Comparison of ENCODE assay signal across 18 cellular contexts in genomic region chr2:232524771-232525170, GRCh38. TPM values are rescaled to one million over a fixed set of nuclear protein-coding genes. Genes with fewer than 3 reads are reported as not detected.
"Had no signal": no experiment of that assay in that cellular context is flagged by ENCODE, and none has a peak within 500 bp of the region (broad histone marks: within the 10 kb centered on the region; RNA-seq: fewer than 3 reads in every experiment).

No MANE protein-coding gene starts in this region.

- H3K27me3 ChIP-seq: ovary had no signal

- H3K36me3 Mint-ChIP-seq: activated naive CD4-positive, alpha-beta T cell treated with anti-CD3 and anti-CD28 coated beads, Interleukin-2, amount 10 ng/mL, durations not matched to agents 7 days and 5 days; naive B cell had no signal

- H3K27ac Mint-ChIP-seq: activated CD4-positive, alpha-beta T cell treated with anti-CD3 and anti-CD28 coated beads, Interleukin-2, amount 10 ng/mL, durations not matched to agents 24 days and 14 days; activated CD8-positive, alpha-beta T cell treated with anti-CD3 and anti-CD28 coated beads, Interleukin-2, amount 10 ng/mL, durations not matched to agents 7 days and 5 days; activated naive CD4-positive, alpha-beta T cell treated with anti-CD3 and anti-CD28 coated beads, Interleukin-2, amount 10 ng/mL, durations not matched to agents 7 days and 5 days; activated T-cell treated with anti-CD3 and anti-CD28 coated beads, Interleukin-2, amount 50 U/mL, for 24 hours; naive B cell had no signal

- H3K4me3 Mint-ChIP-seq: activated CD8-positive, alpha-beta T cell treated with anti-CD3 and anti-CD28 coated beads, Interleukin-2, amount 10 ng/mL, durations not matched to agents 7 days and 5 days; activated naive CD4-positive, alpha-beta T cell treated with anti-CD3 and anti-CD28 coated beads, Interleukin-2, amount 10 ng/mL, durations not matched to agents 7 days and 5 days; activated T-cell treated with anti-CD3 and anti-CD28 coated beads, Interleukin-2, amount 50 U/mL, for 24 hours had no signal

- H3K27ac ChIP-seq: ascending aorta, ovary, sigmoid colon, tibial nerve had no signal

- H3K36me3 ChIP-seq: ascending aorta, ovary, sigmoid colon, tibial nerve had no signal

- H3K9me3 Mint-ChIP-seq: activated CD4-positive, alpha-beta T cell treated with anti-CD3 and anti-CD28 coated beads, Interleukin-2, amount 10 ng/mL, durations not matched to agents 24 days and 14 days; activated naive CD4-positive, alpha-beta T cell treated with anti-CD3 and anti-CD28 coated beads, Interleukin-2, amount 10 ng/mL, durations not matched to agents 7 days and 5 days; activated T-cell treated with anti-CD3 and anti-CD28 coated beads, Interleukin-2, amount 50 U/mL, for 24 hours; naive B cell had no signal

- H3K4me3 ChIP-seq: ovary had no signal

- DNase-seq: activated CD4-positive, CD25-positive, alpha-beta regulatory T cell; activated effector memory CD4-positive, alpha-beta T cell treated with Interleukin-2 at 50 U/mL for 16 hours; cortex of kidney; naive B cell; sigmoid colon; stimulated activated naive CD4-positive, alpha-beta T cell treated with Interleukin-2 at 50 U/mL for 16 hours had no signal

- H3K9me3 ChIP-seq: ascending aorta, ovary, sigmoid colon, tibial nerve had no signal

RNA-seq across cellular contexts. Expression of gene CHRND, which starts 1.2 kb away (rescaled TPM):
- total RNA-seq: activated CD4-positive, alpha-beta T cell treated with anti-CD3 and anti-CD28 coated beads, Interleukin-2, amount 10 ng/mL, durations not matched to agents 24 days and 14 days; activated CD8-positive, alpha-beta T cell treated with anti-CD3 and anti-CD28 coated beads, Interleukin-2, amount 10 ng/mL, durations not matched to agents 7 days and 5 days; ascending aorta; left ventricle myocardium superior; mononuclear cell; pulmonary artery endothelial cell; sigmoid colon; tibial nerve had no signal
- polyA plus RNA-seq: esophagus, ovary, sigmoid colon had no signal

RNA-seq across cellular contexts. Expression of gene PRSS56, which starts 4.6 kb away (rescaled TPM):
- total RNA-seq: activated CD4-positive, alpha-beta T cell treated with anti-CD3 and anti-CD28 coated beads, Interleukin-2, amount 10 ng/mL, durations not matched to agents 24 days and 14 days; activated CD8-positive, alpha-beta T cell treated with anti-CD3 and anti-CD28 coated beads, Interleukin-2, amount 10 ng/mL, durations not matched to agents 7 days and 5 days; ascending aorta; mononuclear cell; pulmonary artery endothelial cell; sigmoid colon; tibial nerve had no signal
- polyA plus RNA-seq: adipose tissue, esophagus, ovary, sigmoid colon had no signal

RNA-seq across cellular contexts. Expression of gene CHRNG, which starts 14.7 kb away (rescaled TPM):
- total RNA-seq: activated CD4-positive, alpha-beta T cell treated with anti-CD3 and anti-CD28 coated beads, Interleukin-2, amount 10 ng/mL, durations not matched to agents 24 days and 14 days; activated CD8-positive, alpha-beta T cell treated with anti-CD3 and anti-CD28 coated beads, Interleukin-2, amount 10 ng/mL, durations not matched to agents 7 days and 5 days; ascending aorta; left ventricle myocardium superior; mononuclear cell; ovary; pulmonary artery endothelial cell; sigmoid colon; tibial nerve had no signal
- polyA plus RNA-seq: adipose tissue, esophagus, ovary, sigmoid colon had no signal
